In the genomic region with DNA sequence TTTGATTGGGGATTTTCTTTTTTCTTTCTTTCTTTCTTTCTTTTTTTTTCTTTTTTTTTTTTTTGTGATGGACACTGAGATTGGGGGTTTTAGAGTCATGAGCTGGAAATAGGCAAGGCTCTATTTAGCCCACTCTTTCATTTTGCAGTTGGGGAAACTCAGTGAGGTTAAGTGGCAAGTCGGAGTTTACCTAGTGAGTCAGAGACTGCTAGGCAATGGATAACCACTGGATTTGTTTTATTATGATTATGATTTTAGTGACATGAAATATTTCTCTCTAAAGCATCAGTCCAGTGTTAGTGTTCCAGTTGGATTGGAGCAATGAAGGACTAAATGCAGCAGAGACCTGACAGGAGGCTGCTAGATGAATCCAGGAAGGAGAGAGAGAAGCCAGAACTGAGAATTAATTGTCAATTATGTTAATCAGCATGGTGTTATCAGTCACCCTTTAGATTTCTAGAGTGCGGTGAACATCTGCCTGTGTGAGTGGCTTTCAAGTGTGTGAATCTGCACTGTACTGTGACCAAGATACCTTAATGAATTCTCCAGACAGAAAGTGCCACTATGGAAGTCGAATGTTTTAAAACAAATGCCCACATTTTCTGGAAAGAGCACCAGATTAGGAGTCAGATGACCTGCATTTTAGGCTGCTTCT, we compare ENCODE assay signal across 10 cellular contexts. TPM values are rescaled to one million over a fixed set of nuclear protein-coding genes. Genes with fewer than 3 reads are reported as not detected.
A peak's percentile ranks its signal among the peaks of the same experiment; 100 is the strongest.
DNase-seq lines count a peak whose midpoint lies in the region; ATAC-seq, FAIRE-seq and TF ChIP-seq lines count a peak whose summit lies in the region.
"Had no signal": no experiment of that assay in that cellular context is flagged by ENCODE, and none has a peak within 500 bp of the region (broad histone marks: within the 10 kb centered on the region; RNA-seq: fewer than 3 reads in every experiment).

No MANE protein-coding gene starts in this region.

- no peak overlapping the region for H3K27ac ChIP-seq in astrocyte (ENCODE audit: low read depth, low read length)

- peaks cover 68% of the 10 kb centered on the region for H3K79me2 ChIP-seq in astrocyte (ENCODE audit: insufficient read depth, low read length)

- H3K27me3 ChIP-seq in astrocyte (ENCODE audit: insufficient read depth, low read length), result no peaks in the 10 kb centered on the region
- no peaks in the 10 kb centered on the region for H3K27me3 ChIP-seq in skeletal muscle satellite cell (ENCODE audit: control insufficient read depth, insufficient read depth, low read length)

- no peak for TF ChIP-seq CTCF in astrocyte (IDR thresholded peaks at IDR 0.05; ENCODE audit: insufficient read depth, low read depth, low read length)

- peak; percentile 72 for ATAC-seq in HG02981 (IDR thresholded peaks at IDR 0.05; ENCODE audit: unreplicated experiment)

- peak overlapping the region; percentile 65 for H3K4me3 Mint-ChIP-seq in activated CD4-positive, alpha-beta T cell treated with anti-CD3 and anti-CD28 coated beads, Interleukin-2, amount 10 ng/mL, durations not matched to agents 24 days and 14 days
- H3K4me3 Mint-ChIP-seq in astrocyte (ENCODE audit: unreplicated experiment), result no peak overlapping the region

- H3K36me3 Mint-ChIP-seq in activated CD4-positive, alpha-beta T cell treated with anti-CD3 and anti-CD28 coated beads, Interleukin-2, amount 10 ng/mL, durations not matched to agents 24 days and 14 days (ENCODE audit: low read depth), result peaks cover 15% of the 10 kb centered on the region
- H3K36me3 Mint-ChIP-seq in astrocyte (ENCODE audit: low read depth, unreplicated experiment), result no peaks in the 10 kb centered on the region

- peaks cover 56% of the 10 kb centered on the region for H3K4me1 Mint-ChIP-seq in activated CD4-positive, alpha-beta T cell treated with anti-CD3 and anti-CD28 coated beads, Interleukin-2, amount 10 ng/mL, durations not matched to agents 24 days and 14 days
- peaks cover 24% of the 10 kb centered on the region for H3K4me1 Mint-ChIP-seq in astrocyte (ENCODE audit: low read depth, unreplicated experiment)

- peaks cover 82% of the 10 kb centered on the region for H4K20me1 ChIP-seq in astrocyte (ENCODE audit: insufficient read depth, low read length)

- peak overlapping the region; percentile 91 for H3K27ac Mint-ChIP-seq in activated CD4-positive, alpha-beta T cell treated with anti-CD3 and anti-CD28 coated beads, Interleukin-2, amount 10 ng/mL, durations not matched to agents 24 days and 14 days
- no peak overlapping the region for H3K27ac Mint-ChIP-seq in astrocyte (ENCODE audit: unreplicated experiment)

- intact Hi-C loops in activated CD4-positive, alpha-beta T cell treated with anti-CD3 and anti-CD28 coated beads, Interleukin-2, amount 10 ng/mL, durations not matched to agents 24 days and 14 days (cut with micrococcal nuclease), result loop anchor here (5.0 kb wide), 2 partner anchors 1136 to 1604 kb away; a partner anchor contains a TSS

- H3K4me2 ChIP-seq in astrocyte (ENCODE audit: low read length), result peak overlapping the region; percentile 24
- peak overlapping the region; percentile 70 for H3K4me2 ChIP-seq in skeletal muscle satellite cell (ENCODE audit: low read length)

- H3K4me1 ChIP-seq in astrocyte (ENCODE audit: insufficient read depth, low read length) (peaks cover 13% of the 10 kb centered on the region), skeletal muscle satellite cell (ENCODE audit: control insufficient read depth, insufficient read depth, low read length) (peaks cover 24% of the 10 kb centered on the region)

- no peaks in the 10 kb centered on the region for H3K36me3 ChIP-seq in astrocyte (ENCODE audit: insufficient read depth, low read length)
- no peaks in the 10 kb centered on the region for H3K36me3 ChIP-seq in skeletal muscle satellite cell (ENCODE audit: insufficient read depth, low read length)

- H2AFZ ChIP-seq in astrocyte (ENCODE audit: low read depth, low read length), result no peak overlapping the region

- FAIRE-seq in astrocyte (lab: Jason Lieb, UNC), result no peak
- no peak for FAIRE-seq in GM19239 (lab: Jason Lieb, UNC)

- H3K9me3 Mint-ChIP-seq in activated CD4-positive, alpha-beta T cell treated with anti-CD3 and anti-CD28 coated beads, Interleukin-2, amount 10 ng/mL, durations not matched to agents 24 days and 14 days, result peaks cover 5% of the 10 kb centered on the region
- H3K9me3 Mint-ChIP-seq in astrocyte (ENCODE audit: unreplicated experiment), result no peaks in the 10 kb centered on the region

- DNase-seq in activated CD4-positive, alpha-beta T cell treated with anti-CD3 and anti-CD28 coated beads, Interleukin-2, amount 10 ng/mL, durations not matched to agents 24 days and 14 days, result no peak
- DNase-seq in activated CD4-positive, alpha-beta T cell treated with anti-CD3 and anti-CD28 coated beads, Interleukin-2, amount 50 U/mL, for 1 hour, result no peak
- DNase-seq in astrocyte (ENCODE audit: low read depth) (peak; percentile 26), GM19239 (ENCODE audit: insufficient read length, low spot score) (no peak), pons (ENCODE audit: low spot score) (no peak), NCI-H526 (lab: John Stamatoyannopoulos, UW) (no peak)
- DNase-seq: cerebellar nuclear complex; stimulated activated CD8-positive, alpha-beta memory T cell treated with anti-CD3 and anti-CD28 coated beads, Interleukin-4, amount 100 ng/mL, for 48 hours had no signal

- H3K27me3 Mint-ChIP-seq in activated CD4-positive, alpha-beta T cell treated with anti-CD3 and anti-CD28 coated beads, Interleukin-2, amount 10 ng/mL, durations not matched to agents 24 days and 14 days, result no peaks in the 10 kb centered on the region
- H3K27me3 Mint-ChIP-seq in astrocyte (ENCODE audit: low read depth, unreplicated experiment), result no peaks in the 10 kb centered on the region

- no peaks in the 10 kb centered on the region for H3K9me3 ChIP-seq in astrocyte (ENCODE audit: insufficient read depth, low read depth, low read length)
- H3K9me3 ChIP-seq in skeletal muscle satellite cell (replicated peaks; ENCODE audit: low read length), result no peaks in the 10 kb centered on the region

- H3K4me3 ChIP-seq in astrocyte (ENCODE audit: insufficient read depth, low read depth, low read length) (no peak overlapping the region), skeletal muscle satellite cell (ENCODE audit: low read length) (peak overlapping the region; percentile 30)

- no peak overlapping the region for H3K9ac ChIP-seq in astrocyte (ENCODE audit: low read length)
- no peak overlapping the region for H3K9ac ChIP-seq in skeletal muscle satellite cell (ENCODE audit: low read depth, low read length)

RNA-seq across cellular contexts. Expression of a gene that starts 10.9 kb away (rescaled TPM):
- total RNA-seq in activated CD4-positive, alpha-beta T cell treated with anti-CD3 and anti-CD28 coated beads, Interleukin-2, amount 10 ng/mL, durations not matched to agents 24 days and 14 days, result 22.2 and 22.4 TPM in 2 replicates
- 21.1 and 26.9 TPM in 2 replicates for total RNA-seq in astrocyte
- 12.5 and 12.9 TPM in 2 replicates for total RNA-seq in skeletal muscle satellite cell (2012; rRNA removed)
